Comparison of ENCODE assay signal across 26 cellular contexts in the genomic region with DNA sequence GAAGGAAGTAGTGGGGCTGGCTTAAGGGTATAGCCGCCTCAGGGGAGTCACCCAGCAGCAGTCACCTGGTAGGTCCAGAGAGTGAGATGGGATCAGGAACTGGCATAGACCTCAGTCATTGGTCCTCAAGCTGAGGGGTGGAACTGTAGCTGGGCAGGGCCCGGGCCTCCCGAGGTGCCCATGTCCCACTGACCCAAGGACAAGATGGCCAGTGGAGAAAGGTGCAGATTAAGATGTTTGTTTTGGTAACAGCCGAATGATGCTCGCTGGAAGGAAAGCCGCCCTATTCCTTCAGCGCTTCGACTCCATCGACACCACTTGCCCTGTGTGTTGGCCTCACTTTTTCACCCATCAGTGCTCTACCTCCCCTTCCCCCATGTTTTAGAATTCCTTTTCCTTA. TPM values are rescaled to one million over a fixed set of nuclear protein-coding genes. Genes with fewer than 3 reads are reported as not detected.
"Had no signal": no experiment of that assay in that cellular context is flagged by ENCODE, and none has a peak within 500 bp of the region (broad histone marks: within the 10 kb centered on the region; RNA-seq: fewer than 3 reads in every experiment).

No MANE protein-coding gene starts in this region.

- H3K4me1 ChIP-seq: adrenal gland had no signal

- H3K27me3 ChIP-seq: adrenal gland, MG63 had no signal

- H3K27ac ChIP-seq: adrenal gland, KMS-11 had no signal

- H3K9me3 ChIP-seq: adrenal gland, MG63 had no signal

- H3K4me3 ChIP-seq: adrenal gland, MG63 had no signal

- H3K9ac ChIP-seq: KMS-11 had no signal

- ATAC-seq: PC-3 had no signal

- H3K4me2 ChIP-seq: KMS-11 had no signal

- DNase-seq: activated B cell treated with CpG ODN at 0.5 μM for 24 hours; activated CD4-positive, alpha-beta T cell treated with anti-CD3 and anti-CD28 coated beads for 1 hour; activated CD4-positive, alpha-beta T cell treated with anti-CD3 and anti-CD28 coated beads, Interleukin-2, amount 10 ng/mL, durations not matched to agents 24 days and 14 days; activated CD4-positive, alpha-beta T cell treated with anti-CD3 and anti-CD28 coated beads, Interleukin-2, amount 50 U/mL, for 48 hours; activated gamma-delta T cell treated with Interleukin-2 at 50 U/mL for 16 hours; activated naive CD4-positive, alpha-beta T cell treated with anti-CD3 and anti-CD28 coated beads, Interleukin-2, amount 50 U/mL, for 16 hours; activated naive CD8-positive, alpha-beta T cell treated with anti-CD3 and anti-CD28 coated beads, Interleukin-2, amount 10 ng/mL, durations not matched to agents 7 days and 5 days; activated T-cell treated with anti-CD3 and anti-CD28 coated beads for 4 hours; anterior cingulate cortex; cerebellar nuclear complex; MG63; MV-4-11; NCI-H1092 treated with DMSO at 0.1 percent for 48 hours; NCI-H1417 treated with DMSO at 0.1 percent for 48 hours; NCI-H1694 treated with DMSO at 0.1 percent for 48 hours; NCI-H2029 treated with DMSO at 0.1 percent for 48 hours; NCI-H510A treated with DMSO at 0.1 percent for 48 hours; NCI-H69; PC-3; SHP77; T-helper 9 cell had no signal

- H3K36me3 ChIP-seq: adrenal gland had no signal

RNA-seq across cellular contexts. Expression of gene TMCO2, which starts 52.9 kb away (rescaled TPM):
- total RNA-seq: activated B cell treated with CpG ODN at 0.5 μM for 24 hours; activated CD4-positive, alpha-beta T cell treated with anti-CD3 and anti-CD28 coated beads, Interleukin-2, amount 10 ng/mL, durations not matched to agents 24 days and 14 days; activated naive CD8-positive, alpha-beta T cell treated with anti-CD3 and anti-CD28 coated beads, Interleukin-2, amount 10 ng/mL, durations not matched to agents 7 days and 5 days; activated T-helper 2 cell treated with anti-CD3 and anti-CD28 coated beads, Interferon-gamma antibody, Interleukin-2, Interleukin-4, amounts not matched to agents 10 μg/mL and 5 μg/mL and 100 μg/mL, durations not matched to agents 14 hours and 24 hours and 36 hours; adrenal gland; cardiac septum; PC-3; SK-MEL-5 had no signal
